Comparison of ENCODE assay signal across 1 cellular context in the genomic region with DNA sequence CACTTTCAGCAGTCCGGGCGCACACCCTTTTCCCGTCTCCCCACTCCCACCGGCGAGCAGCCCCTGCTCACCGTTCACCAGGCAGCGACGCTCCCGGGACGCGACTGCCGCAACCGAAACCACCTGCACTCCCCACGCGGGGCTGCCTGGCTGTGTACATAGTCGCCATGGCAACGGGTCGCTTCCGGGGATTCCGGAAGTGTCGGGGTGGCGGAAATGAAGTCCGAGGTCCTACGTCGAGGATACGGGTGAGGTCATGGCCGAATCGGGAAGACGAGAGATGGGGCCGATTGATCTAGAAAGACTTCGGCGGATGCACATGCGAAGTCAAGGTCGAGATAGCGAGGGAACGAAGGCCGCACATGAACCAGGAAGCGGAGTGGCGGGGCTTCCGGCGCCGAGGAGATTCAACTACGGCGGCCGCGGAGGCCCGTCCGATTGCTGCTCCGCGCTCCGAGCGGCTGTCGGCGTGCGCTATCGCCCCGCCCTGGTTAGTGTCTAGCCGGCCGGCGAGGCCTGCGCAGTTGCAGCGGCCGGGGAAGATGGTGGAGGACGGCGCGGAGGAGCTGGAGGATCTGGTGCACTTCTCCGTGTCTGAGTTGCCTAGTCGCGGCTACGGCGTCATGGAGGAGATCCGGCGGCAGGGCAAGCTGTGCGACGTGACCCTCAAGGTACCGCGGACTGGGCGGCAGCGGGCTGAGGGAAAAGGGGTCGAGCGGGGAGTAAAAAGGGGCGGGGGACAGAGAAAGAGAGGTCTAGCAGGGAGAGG.
A peak's percentile ranks its signal among the peaks of the same experiment; 100 is the strongest.
TF ChIP-seq lines count a peak whose summit lies in the region.

A gene with protein sequence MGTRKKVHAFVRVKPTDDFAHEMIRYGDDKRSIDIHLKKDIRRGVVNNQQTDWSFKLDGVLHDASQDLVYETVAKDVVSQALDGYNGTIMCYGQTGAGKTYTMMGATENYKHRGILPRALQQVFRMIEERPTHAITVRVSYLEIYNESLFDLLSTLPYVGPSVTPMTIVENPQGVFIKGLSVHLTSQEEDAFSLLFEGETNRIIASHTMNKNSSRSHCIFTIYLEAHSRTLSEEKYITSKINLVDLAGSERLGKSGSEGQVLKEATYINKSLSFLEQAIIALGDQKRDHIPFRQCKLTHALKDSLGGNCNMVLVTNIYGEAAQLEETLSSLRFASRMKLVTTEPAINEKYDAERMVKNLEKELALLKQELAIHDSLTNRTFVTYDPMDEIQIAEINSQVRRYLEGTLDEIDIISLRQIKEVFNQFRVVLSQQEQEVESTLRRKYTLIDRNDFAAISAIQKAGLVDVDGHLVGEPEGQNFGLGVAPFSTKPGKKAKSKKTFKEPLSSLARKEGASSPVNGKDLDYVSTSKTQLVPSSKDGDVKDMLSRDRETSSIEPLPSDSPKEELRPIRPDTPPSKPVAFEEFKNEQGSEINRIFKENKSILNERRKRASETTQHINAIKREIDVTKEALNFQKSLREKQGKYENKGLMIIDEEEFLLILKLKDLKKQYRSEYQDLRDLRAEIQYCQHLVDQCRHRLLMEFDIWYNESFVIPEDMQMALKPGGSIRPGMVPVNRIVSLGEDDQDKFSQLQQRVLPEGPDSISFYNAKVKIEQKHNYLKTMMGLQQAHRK (minus strand): TSS at position 376 of the 769 bp plus-strand sequence. CDS start 5,425 bp downstream, outside the sequence.
A gene (plus strand): TSS at position 521 of the 769 bp plus-strand sequence. CDS start 22 bp downstream, at position 543.

TF ChIP-seq in HepG2, 621 proteins besides CTCF, POLR2A, EP300 and RAD21 (continued from another document and continues in another):
- TF ChIP-seq, protein P1, sequence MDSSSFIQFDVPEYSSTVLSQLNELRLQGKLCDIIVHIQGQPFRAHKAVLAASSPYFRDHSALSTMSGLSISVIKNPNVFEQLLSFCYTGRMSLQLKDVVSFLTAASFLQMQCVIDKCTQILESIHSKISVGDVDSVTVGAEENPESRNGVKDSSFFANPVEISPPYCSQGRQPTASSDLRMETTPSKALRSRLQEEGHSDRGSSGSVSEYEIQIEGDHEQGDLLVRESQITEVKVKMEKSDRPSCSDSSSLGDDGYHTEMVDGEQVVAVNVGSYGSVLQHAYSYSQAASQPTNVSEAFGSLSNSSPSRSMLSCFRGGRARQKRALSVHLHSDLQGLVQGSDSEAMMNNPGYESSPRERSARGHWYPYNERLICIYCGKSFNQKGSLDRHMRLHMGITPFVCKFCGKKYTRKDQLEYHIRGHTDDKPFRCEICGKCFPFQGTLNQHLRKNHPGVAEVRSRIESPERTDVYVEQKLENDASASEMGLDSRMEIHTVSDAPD (CRISPR knock-in tag; IDR thresholded peaks at IDR 0.05), result no peak
- peak; percentile 93 for TF ChIP-seq YEATS2 (CRISPR knock-in tag; IDR thresholded peaks at IDR 0.05; ENCODE audit: borderline replicate concordance)
- TF ChIP-seq HES4 (CRISPR knock-in tag; IDR thresholded peaks at IDR 0.05; ENCODE audit: borderline replicate concordance), result 0 out of 2 replicates have a peak, but pooled peaks have one; percentile 64
- no peak for TF ChIP-seq GPN1 (CRISPR knock-in tag; IDR thresholded peaks at IDR 0.05; ENCODE audit: borderline replicate concordance)
- TF ChIP-seq NFKBIZ (CRISPR knock-in tag; IDR thresholded peaks at IDR 0.05), result peak; percentile 71
- TF ChIP-seq ZMYM3 (CRISPR knock-in tag; IDR thresholded peaks at IDR 0.05), result 0 out of 2 replicates have a peak, but pooled peaks have one; percentile 64
- TF ChIP-seq FOSL1 (CRISPR knock-in tag; IDR thresholded peaks at IDR 0.05; ENCODE audit: borderline replicate concordance), result no peak
- TF ChIP-seq, protein P2, sequence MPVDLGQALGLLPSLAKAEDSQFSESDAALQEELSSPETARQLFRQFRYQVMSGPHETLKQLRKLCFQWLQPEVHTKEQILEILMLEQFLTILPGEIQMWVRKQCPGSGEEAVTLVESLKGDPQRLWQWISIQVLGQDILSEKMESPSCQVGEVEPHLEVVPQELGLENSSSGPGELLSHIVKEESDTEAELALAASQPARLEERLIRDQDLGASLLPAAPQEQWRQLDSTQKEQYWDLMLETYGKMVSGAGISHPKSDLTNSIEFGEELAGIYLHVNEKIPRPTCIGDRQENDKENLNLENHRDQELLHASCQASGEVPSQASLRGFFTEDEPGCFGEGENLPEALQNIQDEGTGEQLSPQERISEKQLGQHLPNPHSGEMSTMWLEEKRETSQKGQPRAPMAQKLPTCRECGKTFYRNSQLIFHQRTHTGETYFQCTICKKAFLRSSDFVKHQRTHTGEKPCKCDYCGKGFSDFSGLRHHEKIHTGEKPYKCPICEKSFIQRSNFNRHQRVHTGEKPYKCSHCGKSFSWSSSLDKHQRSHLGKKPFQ (CRISPR knock-in tag; IDR thresholded peaks at IDR 0.05; ENCODE audit: insufficient replicate concordance), result peak; percentile 28
- TF ChIP-seq HNF4G (IDR thresholded peaks at IDR 0.05; ENCODE audit: borderline replicate concordance, low read depth, low read length), result peak; percentile 12; the same call in 1 of the 2 replicates
- TF ChIP-seq HNF4G (CRISPR knock-in tag; IDR thresholded peaks at IDR 0.05; ENCODE audit: borderline replicate concordance, low read depth), result no peak; the same call in 1 of the 2 replicates
- TF ChIP-seq ZNF20 (CRISPR knock-in tag; IDR thresholded peaks at IDR 0.05), result no peak
- TF ChIP-seq ZNF558 (CRISPR knock-in tag; IDR thresholded peaks at IDR 0.05; ENCODE audit: borderline replicate concordance), result no peak
- TF ChIP-seq, protein P3, sequence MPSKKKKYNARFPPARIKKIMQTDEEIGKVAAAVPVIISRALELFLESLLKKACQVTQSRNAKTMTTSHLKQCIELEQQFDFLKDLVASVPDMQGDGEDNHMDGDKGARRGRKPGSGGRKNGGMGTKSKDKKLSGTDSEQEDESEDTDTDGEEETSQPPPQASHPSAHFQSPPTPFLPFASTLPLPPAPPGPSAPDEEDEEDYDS (CRISPR knock-in tag; IDR thresholded peaks at IDR 0.05), result peak; percentile 69
- TF ChIP-seq ZNF383 (CRISPR knock-in tag; IDR thresholded peaks at IDR 0.05; ENCODE audit: borderline replicate concordance), result 0 out of 2 replicates have a peak, but pooled peaks have one; percentile 25
- TF ChIP-seq, protein P4, sequence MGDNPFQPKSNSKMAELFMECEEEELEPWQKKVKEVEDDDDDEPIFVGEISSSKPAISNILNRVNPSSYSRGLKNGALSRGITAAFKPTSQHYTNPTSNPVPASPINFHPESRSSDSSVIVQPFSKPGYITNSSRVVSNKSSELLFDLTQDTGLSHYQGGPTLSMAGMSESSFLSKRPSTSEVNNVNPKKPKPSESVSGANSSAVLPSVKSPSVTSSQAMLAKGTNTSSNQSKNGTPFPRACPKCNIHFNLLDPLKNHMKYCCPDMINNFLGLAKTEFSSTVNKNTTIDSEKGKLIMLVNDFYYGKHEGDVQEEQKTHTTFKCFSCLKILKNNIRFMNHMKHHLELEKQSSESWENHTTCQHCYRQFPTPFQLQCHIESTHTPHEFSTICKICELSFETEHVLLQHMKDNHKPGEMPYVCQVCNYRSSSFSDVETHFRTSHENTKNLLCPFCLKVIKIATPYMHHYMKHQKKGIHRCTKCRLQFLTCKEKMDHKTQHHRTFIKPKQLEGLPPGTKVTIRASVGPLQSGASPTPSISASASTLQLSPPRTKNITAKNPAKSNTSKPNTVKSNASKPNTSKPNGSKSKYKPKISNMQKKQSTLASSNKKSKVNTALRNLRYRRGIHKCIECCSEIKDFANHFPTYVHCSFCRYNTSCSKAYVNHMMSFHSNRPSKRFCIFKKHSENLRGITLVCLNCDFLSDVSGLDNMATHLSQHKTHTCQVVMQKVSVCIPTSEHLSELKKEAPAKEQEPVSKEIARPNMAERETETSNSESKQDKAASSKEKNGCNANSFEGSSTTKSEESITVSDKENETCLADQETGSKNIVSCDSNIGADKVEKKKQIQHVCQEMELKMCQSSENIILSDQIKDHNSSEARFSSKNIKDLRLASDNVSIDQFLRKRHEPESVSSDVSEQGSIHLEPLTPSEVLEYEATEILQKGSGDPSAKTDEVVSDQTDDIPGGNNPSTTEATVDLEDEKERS (CRISPR knock-in tag; IDR thresholded peaks at IDR 0.05), result peak; percentile 58; the same call in 1 of the 2 replicates
- TF ChIP-seq, protein P5, sequence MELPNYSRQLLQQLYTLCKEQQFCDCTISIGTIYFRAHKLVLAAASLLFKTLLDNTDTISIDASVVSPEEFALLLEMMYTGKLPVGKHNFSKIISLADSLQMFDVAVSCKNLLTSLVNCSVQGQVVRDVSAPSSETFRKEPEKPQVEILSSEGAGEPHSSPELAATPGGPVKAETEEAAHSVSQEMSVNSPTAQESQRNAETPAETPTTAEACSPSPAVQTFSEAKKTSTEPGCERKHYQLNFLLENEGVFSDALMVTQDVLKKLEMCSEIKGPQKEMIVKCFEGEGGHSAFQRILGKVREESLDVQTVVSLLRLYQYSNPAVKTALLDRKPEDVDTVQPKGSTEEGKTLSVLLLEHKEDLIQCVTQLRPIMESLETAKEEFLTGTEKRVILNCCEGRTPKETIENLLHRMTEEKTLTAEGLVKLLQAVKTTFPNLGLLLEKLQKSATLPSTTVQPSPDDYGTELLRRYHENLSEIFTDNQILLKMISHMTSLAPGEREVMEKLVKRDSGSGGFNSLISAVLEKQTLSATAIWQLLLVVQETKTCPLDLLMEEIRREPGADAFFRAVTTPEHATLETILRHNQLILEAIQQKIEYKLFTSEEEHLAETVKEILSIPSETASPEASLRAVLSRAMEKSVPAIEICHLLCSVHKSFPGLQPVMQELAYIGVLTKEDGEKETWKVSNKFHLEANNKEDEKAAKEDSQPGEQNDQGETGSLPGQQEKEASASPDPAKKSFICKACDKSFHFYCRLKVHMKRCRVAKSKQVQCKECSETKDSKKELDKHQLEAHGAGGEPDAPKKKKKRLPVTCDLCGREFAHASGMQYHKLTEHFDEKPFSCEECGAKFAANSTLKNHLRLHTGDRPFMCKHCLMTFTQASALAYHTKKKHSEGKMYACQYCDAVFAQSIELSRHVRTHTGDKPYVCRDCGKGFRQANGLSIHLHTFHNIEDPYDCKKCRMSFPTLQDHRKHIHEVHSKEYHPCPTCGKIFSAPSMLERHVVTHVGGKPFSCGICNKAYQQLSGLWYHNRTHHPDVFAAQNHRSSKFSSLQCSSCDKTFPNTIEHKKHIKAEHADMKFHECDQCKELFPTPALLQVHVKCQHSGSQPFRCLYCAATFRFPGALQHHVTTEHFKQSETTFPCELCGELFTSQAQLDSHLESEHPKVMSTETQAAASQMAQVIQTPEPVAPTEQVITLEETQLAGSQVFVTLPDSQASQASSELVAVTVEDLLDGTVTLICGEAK (IDR thresholded peaks at IDR 0.05), result peak; percentile 69
- TF ChIP-seq, protein P5 (CRISPR knock-in tag; IDR thresholded peaks at IDR 0.05), result peak; percentile 82
- TF ChIP-seq TBX3 (IDR thresholded peaks at IDR 0.05; ENCODE audit: borderline replicate concordance), result no peak
- TF ChIP-seq ZNF772 (CRISPR knock-in tag; IDR thresholded peaks at IDR 0.05), result peak; percentile 69; the same call in 1 of the 2 replicates
- TF ChIP-seq ESRRA (CRISPR knock-in tag; IDR thresholded peaks at IDR 0.05; ENCODE audit: low read depth), result peak; percentile 45; the same call in 1 of the 2 replicates
- no peak for TF ChIP-seq ZNF75D (CRISPR knock-in tag; IDR thresholded peaks at IDR 0.05; ENCODE audit: borderline replicate concordance)
- TF ChIP-seq RXRA (CRISPR knock-in tag; IDR thresholded peaks at IDR 0.05), result peak; percentile 94
- TF ChIP-seq, protein P6, sequence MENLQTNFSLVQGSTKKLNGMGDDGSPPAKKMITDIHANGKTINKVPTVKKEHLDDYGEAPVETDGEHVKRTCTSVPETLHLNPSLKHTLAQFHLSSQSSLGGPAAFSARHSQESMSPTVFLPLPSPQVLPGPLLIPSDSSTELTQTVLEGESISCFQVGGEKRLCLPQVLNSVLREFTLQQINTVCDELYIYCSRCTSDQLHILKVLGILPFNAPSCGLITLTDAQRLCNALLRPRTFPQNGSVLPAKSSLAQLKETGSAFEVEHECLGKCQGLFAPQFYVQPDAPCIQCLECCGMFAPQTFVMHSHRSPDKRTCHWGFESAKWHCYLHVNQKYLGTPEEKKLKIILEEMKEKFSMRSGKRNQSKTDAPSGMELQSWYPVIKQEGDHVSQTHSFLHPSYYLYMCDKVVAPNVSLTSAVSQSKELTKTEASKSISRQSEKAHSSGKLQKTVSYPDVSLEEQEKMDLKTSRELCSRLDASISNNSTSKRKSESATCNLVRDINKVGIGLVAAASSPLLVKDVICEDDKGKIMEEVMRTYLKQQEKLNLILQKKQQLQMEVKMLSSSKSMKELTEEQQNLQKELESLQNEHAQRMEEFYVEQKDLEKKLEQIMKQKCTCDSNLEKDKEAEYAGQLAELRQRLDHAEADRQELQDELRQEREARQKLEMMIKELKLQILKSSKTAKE (CRISPR knock-in tag; IDR thresholded peaks at IDR 0.05; ENCODE audit: borderline replicate concordance), result peak; percentile 80
- TF ChIP-seq NR3C1 (CRISPR knock-in tag; IDR thresholded peaks at IDR 0.05), result no peak
- TF ChIP-seq SALL1 (CRISPR knock-in tag; IDR thresholded peaks at IDR 0.05), result peak; percentile 90
- TF ChIP-seq, protein P7, sequence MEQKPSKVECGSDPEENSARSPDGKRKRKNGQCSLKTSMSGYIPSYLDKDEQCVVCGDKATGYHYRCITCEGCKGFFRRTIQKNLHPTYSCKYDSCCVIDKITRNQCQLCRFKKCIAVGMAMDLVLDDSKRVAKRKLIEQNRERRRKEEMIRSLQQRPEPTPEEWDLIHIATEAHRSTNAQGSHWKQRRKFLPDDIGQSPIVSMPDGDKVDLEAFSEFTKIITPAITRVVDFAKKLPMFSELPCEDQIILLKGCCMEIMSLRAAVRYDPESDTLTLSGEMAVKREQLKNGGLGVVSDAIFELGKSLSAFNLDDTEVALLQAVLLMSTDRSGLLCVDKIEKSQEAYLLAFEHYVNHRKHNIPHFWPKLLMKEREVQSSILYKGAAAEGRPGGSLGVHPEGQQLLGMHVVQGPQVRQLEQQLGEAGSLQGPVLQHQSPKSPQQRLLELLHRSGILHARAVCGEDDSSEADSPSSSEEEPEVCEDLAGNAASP (CRISPR knock-in tag; IDR thresholded peaks at IDR 0.05; ENCODE audit: borderline replicate concordance), result peak; percentile 91; the same call in 1 of the 2 replicates
